1 cellular context compared by ENCODE assay signal in genomic region chr12:32566663-32567634, GRCh38.
TF ChIP-seq lines count a peak whose summit lies in the region.

No MANE protein-coding gene starts in this region.

TF ChIP-seq in SK-N-SH, 30 proteins besides CTCF, POLR2A, EP300 and RAD21 (continued from another document):
- TF ChIP-seq, protein P1, sequence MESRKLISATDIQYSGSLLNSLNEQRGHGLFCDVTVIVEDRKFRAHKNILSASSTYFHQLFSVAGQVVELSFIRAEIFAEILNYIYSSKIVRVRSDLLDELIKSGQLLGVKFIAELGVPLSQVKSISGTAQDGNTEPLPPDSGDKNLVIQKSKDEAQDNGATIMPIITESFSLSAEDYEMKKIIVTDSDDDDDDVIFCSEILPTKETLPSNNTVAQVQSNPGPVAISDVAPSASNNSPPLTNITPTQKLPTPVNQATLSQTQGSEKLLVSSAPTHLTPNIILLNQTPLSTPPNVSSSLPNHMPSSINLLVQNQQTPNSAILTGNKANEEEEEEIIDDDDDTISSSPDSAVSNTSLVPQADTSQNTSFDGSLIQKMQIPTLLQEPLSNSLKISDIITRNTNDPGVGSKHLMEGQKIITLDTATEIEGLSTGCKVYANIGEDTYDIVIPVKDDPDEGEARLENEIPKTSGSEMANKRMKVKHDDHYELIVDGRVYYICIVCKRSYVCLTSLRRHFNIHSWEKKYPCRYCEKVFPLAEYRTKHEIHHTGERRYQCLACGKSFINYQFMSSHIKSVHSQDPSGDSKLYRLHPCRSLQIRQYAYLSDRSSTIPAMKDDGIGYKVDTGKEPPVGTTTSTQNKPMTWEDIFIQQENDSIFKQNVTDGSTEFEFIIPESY (IDR thresholded peaks at IDR 0.05; ENCODE audit: borderline replicate concordance, low read depth): no peak
- TF ChIP-seq, protein P2, sequence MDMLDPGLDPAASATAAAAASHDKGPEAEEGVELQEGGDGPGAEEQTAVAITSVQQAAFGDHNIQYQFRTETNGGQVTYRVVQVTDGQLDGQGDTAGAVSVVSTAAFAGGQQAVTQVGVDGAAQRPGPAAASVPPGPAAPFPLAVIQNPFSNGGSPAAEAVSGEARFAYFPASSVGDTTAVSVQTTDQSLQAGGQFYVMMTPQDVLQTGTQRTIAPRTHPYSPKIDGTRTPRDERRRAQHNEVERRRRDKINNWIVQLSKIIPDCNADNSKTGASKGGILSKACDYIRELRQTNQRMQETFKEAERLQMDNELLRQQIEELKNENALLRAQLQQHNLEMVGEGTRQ (IDR thresholded peaks at IDR 0.05; ENCODE audit: borderline replicate concordance, low read depth, low read length): no peak
